Comparison of ENCODE assay signal across 3 cellular contexts in the genomic region with DNA sequence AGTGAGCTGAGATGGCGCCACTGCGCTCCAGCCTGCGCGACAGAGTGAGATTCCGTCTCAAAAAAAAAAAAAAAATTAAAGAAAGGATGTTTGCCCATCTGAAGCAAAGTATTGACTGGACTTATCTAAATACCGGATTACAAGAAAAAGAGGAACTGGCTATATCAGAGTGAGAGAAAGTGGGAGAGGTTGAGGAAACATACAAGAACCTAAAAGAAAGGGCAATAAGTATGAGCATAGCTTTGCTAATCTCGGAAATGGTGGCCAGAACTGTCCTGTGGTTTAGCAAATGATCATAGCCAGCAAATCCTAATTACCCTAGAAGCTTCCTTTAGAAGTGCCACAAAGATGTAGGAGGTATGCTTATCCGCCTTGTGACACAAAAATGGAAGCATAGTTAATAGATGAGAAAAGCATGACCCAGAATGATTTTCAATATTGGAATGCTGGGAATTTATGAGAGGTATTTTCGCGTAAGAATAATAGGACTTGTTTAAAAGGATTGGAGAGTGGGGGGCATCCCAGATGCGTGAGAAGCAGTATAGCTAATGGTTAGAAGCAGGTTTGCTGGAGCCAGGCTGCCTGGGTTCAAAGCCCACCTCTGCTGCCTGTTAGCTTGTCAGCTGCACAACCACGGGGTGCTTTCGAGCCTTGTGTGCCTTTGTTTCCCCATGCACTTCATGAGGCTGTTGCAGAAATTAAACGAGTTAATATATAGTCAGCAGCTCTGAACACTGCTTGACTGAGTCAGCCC.
TF ChIP-seq lines count a peak whose summit lies in the region.

No MANE protein-coding gene starts in this region.

TF ChIP-seq in GM23338, 12 proteins besides CTCF, POLR2A, EP300 and RAD21 (continues in another document):
- TF ChIP-seq NANOG (IDR thresholded peaks at IDR 0.05; ENCODE audit: borderline replicate concordance) (no peak), EZH2phosphoT487 (IDR thresholded peaks at IDR 0.05; ENCODE audit: unreplicated experiment) (no peak), EZH2 (IDR thresholded peaks at IDR 0.05; ENCODE audit: low read depth, unreplicated experiment) (no peak), POLR2AphosphoS5 (IDR thresholded peaks at IDR 0.05; ENCODE audit: low read depth) (no peak), STAT1 (IDR thresholded peaks at IDR 0.05; ENCODE audit: unreplicated experiment) (no peak), ZNF114 (CRISPR knock-in tag; IDR thresholded peaks at IDR 0.05) (no peak), JUNB (IDR thresholded peaks at IDR 0.05; ENCODE audit: unreplicated experiment) (no peak), CREB1 (CRISPR knock-in tag; IDR thresholded peaks at IDR 0.05; ENCODE audit: low read depth) (no peak)
- TF ChIP-seq, protein P1, sequence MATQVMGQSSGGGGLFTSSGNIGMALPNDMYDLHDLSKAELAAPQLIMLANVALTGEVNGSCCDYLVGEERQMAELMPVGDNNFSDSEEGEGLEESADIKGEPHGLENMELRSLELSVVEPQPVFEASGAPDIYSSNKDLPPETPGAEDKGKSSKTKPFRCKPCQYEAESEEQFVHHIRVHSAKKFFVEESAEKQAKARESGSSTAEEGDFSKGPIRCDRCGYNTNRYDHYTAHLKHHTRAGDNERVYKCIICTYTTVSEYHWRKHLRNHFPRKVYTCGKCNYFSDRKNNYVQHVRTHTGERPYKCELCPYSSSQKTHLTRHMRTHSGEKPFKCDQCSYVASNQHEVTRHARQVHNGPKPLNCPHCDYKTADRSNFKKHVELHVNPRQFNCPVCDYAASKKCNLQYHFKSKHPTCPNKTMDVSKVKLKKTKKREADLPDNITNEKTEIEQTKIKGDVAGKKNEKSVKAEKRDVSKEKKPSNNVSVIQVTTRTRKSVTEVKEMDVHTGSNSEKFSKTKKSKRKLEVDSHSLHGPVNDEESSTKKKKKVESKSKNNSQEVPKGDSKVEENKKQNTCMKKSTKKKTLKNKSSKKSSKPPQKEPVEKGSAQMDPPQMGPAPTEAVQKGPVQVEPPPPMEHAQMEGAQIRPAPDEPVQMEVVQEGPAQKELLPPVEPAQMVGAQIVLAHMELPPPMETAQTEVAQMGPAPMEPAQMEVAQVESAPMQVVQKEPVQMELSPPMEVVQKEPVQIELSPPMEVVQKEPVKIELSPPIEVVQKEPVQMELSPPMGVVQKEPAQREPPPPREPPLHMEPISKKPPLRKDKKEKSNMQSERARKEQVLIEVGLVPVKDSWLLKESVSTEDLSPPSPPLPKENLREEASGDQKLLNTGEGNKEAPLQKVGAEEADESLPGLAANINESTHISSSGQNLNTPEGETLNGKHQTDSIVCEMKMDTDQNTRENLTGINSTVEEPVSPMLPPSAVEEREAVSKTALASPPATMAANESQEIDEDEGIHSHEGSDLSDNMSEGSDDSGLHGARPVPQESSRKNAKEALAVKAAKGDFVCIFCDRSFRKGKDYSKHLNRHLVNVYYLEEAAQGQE (IDR thresholded peaks at IDR 0.05; ENCODE audit: unreplicated experiment): no peak

TF ChIP-seq in H1, 55 proteins besides CTCF, POLR2A, EP300 and RAD21:
- no peak for TF ChIP-seq CHD1 (IDR thresholded peaks at IDR 0.05; ENCODE audit: low read depth, low read length)
- no peak for TF ChIP-seq KDM4A (IDR thresholded peaks at IDR 0.05; ENCODE audit: low read depth, low read length, severe bottlenecking)
- 0 out of 2 replicates have a peak, but pooled peaks have one; percentile 6 for TF ChIP-seq POLR2AphosphoS5 (IDR thresholded peaks at IDR 0.05; ENCODE audit: low read depth, low read length)
- no peak for TF ChIP-seq GTF2F1 (IDR thresholded peaks at IDR 0.05; ENCODE audit: borderline replicate concordance, low read depth, low read length)

TF ChIP-seq in neural cell, 6 proteins besides CTCF, POLR2A, EP300 and RAD21:
- no peak for TF ChIP-seq MXI1 (conservative IDR thresholded peaks at IDR 0.05; ENCODE audit: poor library complexity, severe bottlenecking)
- TF ChIP-seq POLR2AphosphoS5 (IDR thresholded peaks at IDR 0.05): no peak
- no peak for TF ChIP-seq TAF1 (IDR thresholded peaks at IDR 0.05; ENCODE audit: low read depth)
- no peak for TF ChIP-seq EZH2 (IDR thresholded peaks at IDR 0.05; ENCODE audit: borderline replicate concordance, insufficient read depth, low read length, poor library complexity, severe bottlenecking)
- no peak for TF ChIP-seq SMC3 (conservative IDR thresholded peaks at IDR 0.05; ENCODE audit: poor library complexity)
- TF ChIP-seq, protein P1 (IDR thresholded peaks at IDR 0.05; ENCODE audit: borderline replicate concordance): no peak
